In the genomic region with DNA sequence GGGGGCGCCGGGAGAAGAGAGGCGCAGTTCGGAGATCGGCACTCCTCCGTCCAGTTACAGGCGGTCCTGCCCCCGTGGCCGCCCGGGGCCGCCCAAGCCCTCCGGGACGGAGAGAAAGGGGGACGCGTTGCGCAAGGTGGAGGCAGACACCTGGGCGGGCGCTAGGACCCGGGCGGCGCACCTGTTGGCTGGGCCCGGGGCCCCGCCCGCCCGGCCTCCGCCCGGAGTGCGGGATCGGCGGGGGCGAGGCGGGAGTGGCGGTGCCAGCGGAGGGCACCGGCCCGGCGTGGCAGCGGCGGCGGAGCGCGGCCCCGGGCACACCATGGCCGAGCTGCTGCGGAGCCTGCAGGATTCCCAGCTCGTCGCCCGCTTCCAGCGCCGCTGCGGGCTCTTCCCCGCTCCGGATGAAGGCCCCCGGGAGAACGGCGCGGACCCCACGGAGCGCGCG, we compare ENCODE assay signal across 8 cellular contexts. TPM values are rescaled to one million over a fixed set of nuclear protein-coding genes. Genes with fewer than 3 reads are reported as not detected.
DNase-seq lines count a peak whose midpoint lies in the region; ATAC-seq and TF ChIP-seq lines count a peak whose summit lies in the region.

A gene with protein sequence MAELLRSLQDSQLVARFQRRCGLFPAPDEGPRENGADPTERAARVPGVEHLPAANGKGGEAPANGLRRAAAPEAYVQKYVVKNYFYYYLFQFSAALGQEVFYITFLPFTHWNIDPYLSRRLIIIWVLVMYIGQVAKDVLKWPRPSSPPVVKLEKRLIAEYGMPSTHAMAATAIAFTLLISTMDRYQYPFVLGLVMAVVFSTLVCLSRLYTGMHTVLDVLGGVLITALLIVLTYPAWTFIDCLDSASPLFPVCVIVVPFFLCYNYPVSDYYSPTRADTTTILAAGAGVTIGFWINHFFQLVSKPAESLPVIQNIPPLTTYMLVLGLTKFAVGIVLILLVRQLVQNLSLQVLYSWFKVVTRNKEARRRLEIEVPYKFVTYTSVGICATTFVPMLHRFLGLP (plus strand): TSS at position 263 of the 448 bp plus-strand sequence. CDS start 60 bp downstream, at position 323.

- H3K27me3 Mint-ChIP-seq in activated CD4-positive, alpha-beta memory T cell treated with anti-CD3 and anti-CD28 coated beads, Interleukin-2, amount 10 ng/mL, durations not matched to agents 7 days and 5 days: peaks cover 33% of the 10 kb centered on the region

- H3K36me3 Mint-ChIP-seq in activated CD4-positive, alpha-beta memory T cell treated with anti-CD3 and anti-CD28 coated beads, Interleukin-2, amount 10 ng/mL, durations not matched to agents 7 days and 5 days (ENCODE audit: low read depth): peaks cover 2% of the 10 kb centered on the region

- peak within 1 kb of the TSS; percentile 85 for H3K4me2 ChIP-seq in trophoblast cell (ENCODE audit: low read length)

- no peak within 1 kb of the TSS for H4K12ac ChIP-seq in trophoblast cell (ENCODE audit: low read depth, low read length)

- H3K14ac ChIP-seq in trophoblast cell (ENCODE audit: low read length): no peak within 1 kb of the TSS

- no peak within 1 kb of the TSS for H2AFZ ChIP-seq in trophoblast cell (ENCODE audit: insufficient read depth, low read length, poor library complexity)

- H3K4me3 ChIP-seq in gastroesophageal sphincter (peak within 1 kb of the TSS; percentile 17 to 58), trophoblast cell (ENCODE audit: low read depth, low read length) (peak within 1 kb of the TSS; percentile 58)

- no peaks in the 10 kb centered on the region for H3K9me3 ChIP-seq in gastroesophageal sphincter
- peaks cover 6% of the 10 kb centered on the region for H3K9me3 ChIP-seq in trophoblast cell (ENCODE audit: insufficient read depth, low read depth, low read length)

- WGBS in gastroesophageal sphincter (ENCODE audit: low coverage in 1 of 2), 2 donors: 11% methylated on average over 3 of the region's 61 CpGs; no CpG with 5 or more reads in 1 of the 2 donors
- no CpG with 5 or more reads among the region's 61 CpGs for WGBS in trophoblast cell (ENCODE audit: extremely low coverage, insufficient coverage, insufficient read length)

- H3K4me3 Mint-ChIP-seq in activated CD4-positive, alpha-beta memory T cell treated with anti-CD3 and anti-CD28 coated beads, Interleukin-2, amount 10 ng/mL, durations not matched to agents 7 days and 5 days: peak within 1 kb of the TSS; percentile 85

- no peak within 1 kb of the TSS for H2BK12ac ChIP-seq in trophoblast cell (ENCODE audit: low read length)

- H4K91ac ChIP-seq in trophoblast cell (ENCODE audit: low read depth, low read length): no peak within 1 kb of the TSS

- H2BK120ac ChIP-seq in trophoblast cell (ENCODE audit: insufficient read depth, low read length, poor library complexity): no peak within 1 kb of the TSS

- H3K4me1 ChIP-seq in gastroesophageal sphincter (peaks cover 0 to 19% (median 7%) of the 10 kb centered on the region in 3 donors), trophoblast cell (ENCODE audit: control insufficient read depth in 1 of 2, insufficient read depth in 2 of 2, low read length in 2 of 2) (peaks cover 5 to 7% of the 10 kb centered on the region in 2 experiments)

- no peaks in the 10 kb centered on the region for H3K36me3 ChIP-seq in gastroesophageal sphincter
- H3K36me3 ChIP-seq in trophoblast cell (ENCODE audit: control insufficient read depth in 1 of 2, insufficient read depth in 2 of 2, low read length in 2 of 2): no peaks in the 10 kb centered on the region

- peaks cover 43% of the 10 kb centered on the region for H3K4me1 Mint-ChIP-seq in activated CD4-positive, alpha-beta memory T cell treated with anti-CD3 and anti-CD28 coated beads, Interleukin-2, amount 10 ng/mL, durations not matched to agents 7 days and 5 days

- no peak within 1 kb of the TSS for H3K4ac ChIP-seq in trophoblast cell (ENCODE audit: low read depth, low read length)

- CTCF ChIA-PET in activated CD4-positive, alpha-beta memory T cell treated with anti-CD3 and anti-CD28 coated beads, Interleukin-2, amount 10 ng/mL, durations not matched to agents 7 days and 5 days (lab: Charles Lee): no interaction called here

- TF ChIP-seq EP300 in gastroesophageal sphincter (IDR thresholded peaks at IDR 0.05): no peak

- peaks cover 3% of the 10 kb centered on the region for H3K9me3 Mint-ChIP-seq in activated CD4-positive, alpha-beta memory T cell treated with anti-CD3 and anti-CD28 coated beads, Interleukin-2, amount 10 ng/mL, durations not matched to agents 7 days and 5 days

- TF ChIP-seq CTCF in gastroesophageal sphincter (IDR thresholded peaks at IDR 0.05): no peak

- no peak within 1 kb of the TSS for H3K23ac ChIP-seq in trophoblast cell (ENCODE audit: low read length)

- no peak within 1 kb of the TSS for H3K27ac ChIP-seq in gastroesophageal sphincter
- no peak within 1 kb of the TSS for H3K27ac ChIP-seq in trophoblast cell (ENCODE audit: low read depth, low read length)

- TF ChIP-seq POLR2A in gastroesophageal sphincter (IDR thresholded peaks at IDR 0.05): no peak

- ATAC-seq in HG03175 (IDR thresholded peaks at IDR 0.05; ENCODE audit: unreplicated experiment): peak; percentile 23
- no peak for ATAC-seq in gastroesophageal sphincter

- no peaks in the 10 kb centered on the region for H3K79me2 ChIP-seq in trophoblast cell (ENCODE audit: control insufficient read depth, insufficient read depth, low read length, poor library complexity)

- H3K9ac ChIP-seq in trophoblast cell (ENCODE audit: low read length): no peak within 1 kb of the TSS

- DNase-seq in activated naive CD4-positive, alpha-beta T cell treated with Interleukin-2 at 50 U/mL for 16 hours: peak; percentile 36
- no peak for DNase-seq in activated naive CD4-positive, alpha-beta T cell (lab: John Stamatoyannopoulos, UW)
- peak; percentile 18 for DNase-seq in activated CD4-positive, alpha-beta memory T cell treated with anti-CD3 and anti-CD28 coated beads, Interleukin-2, amount 10 ng/mL, durations not matched to agents 7 days and 5 days
- DNase-seq in trophoblast cell (no peak), hepatic stellate cell (ENCODE audit: low spot score) (no peak), AG20443 (ENCODE audit: low spot score) (no peak)

- no peak within 1 kb of the TSS for H4K8ac ChIP-seq in trophoblast cell (ENCODE audit: low read depth, low read length)

- POLR2A ChIA-PET in activated CD4-positive, alpha-beta memory T cell treated with anti-CD3 and anti-CD28 coated beads, Interleukin-2, amount 10 ng/mL, durations not matched to agents 7 days and 5 days (lab: Charles Lee): no interaction called here

- no peak within 1 kb of the TSS for H2AK5ac ChIP-seq in trophoblast cell (ENCODE audit: low read length)

- no peak within 1 kb of the TSS for H2BK5ac ChIP-seq in trophoblast cell (ENCODE audit: low read depth, low read length, poor library complexity)

- H3K79me1 ChIP-seq in trophoblast cell (ENCODE audit: low read length): no peaks in the 10 kb centered on the region

- peak within 1 kb of the TSS; percentile 62 for H3K27ac Mint-ChIP-seq in activated CD4-positive, alpha-beta memory T cell treated with anti-CD3 and anti-CD28 coated beads, Interleukin-2, amount 10 ng/mL, durations not matched to agents 7 days and 5 days

- H3K27me3 ChIP-seq in gastroesophageal sphincter: peaks cover 62% of the 10 kb centered on the region
- peaks cover 48% of the 10 kb centered on the region for H3K27me3 ChIP-seq in trophoblast cell (ENCODE audit: insufficient read depth, low read length)

- H3K18ac ChIP-seq in trophoblast cell (ENCODE audit: low read length): no peak within 1 kb of the TSS

RNA-seq across cellular contexts. Expression of the gene that starts here (rescaled TPM):
- total RNA-seq in activated CD4-positive, alpha-beta memory T cell treated with anti-CD3 and anti-CD28 coated beads, Interleukin-2, amount 10 ng/mL, durations not matched to agents 7 days and 5 days: 1 to 10 TPM; 2.7 to 3.1 TPM
- total RNA-seq in gastroesophageal sphincter: 1 to 10 TPM in 2 of 4 donors, under 1 TPM in 1, not detected in 1; 0.89 to 1.8 (median 1.2) TPM
- polyA plus RNA-seq in trophoblast cell (2013): 0.40 TPM in 2 replicates

Comparison
In these comparisons a context has a peak if more than half of its experiments do, and no peak if none do; other contexts are left out.
1. DNase-seq: peak in activated naive CD4-positive, alpha-beta T cell treated with Interleukin-2 at 50 U/mL for 16 hours (single experiment) and activated CD4-positive, alpha-beta memory T cell treated with anti-CD3 and anti-CD28 coated beads, Interleukin-2, amount 10 ng/mL, durations not matched to agents 7 days and 5 days (single experiment); none in activated naive CD4-positive, alpha-beta T cell (0 of 4), trophoblast cell (0 of 2), hepatic stellate cell (single experiment) and AG20443 (single experiment).